Comparison of ENCODE assay signal across 1 cellular context in the genomic region with DNA sequence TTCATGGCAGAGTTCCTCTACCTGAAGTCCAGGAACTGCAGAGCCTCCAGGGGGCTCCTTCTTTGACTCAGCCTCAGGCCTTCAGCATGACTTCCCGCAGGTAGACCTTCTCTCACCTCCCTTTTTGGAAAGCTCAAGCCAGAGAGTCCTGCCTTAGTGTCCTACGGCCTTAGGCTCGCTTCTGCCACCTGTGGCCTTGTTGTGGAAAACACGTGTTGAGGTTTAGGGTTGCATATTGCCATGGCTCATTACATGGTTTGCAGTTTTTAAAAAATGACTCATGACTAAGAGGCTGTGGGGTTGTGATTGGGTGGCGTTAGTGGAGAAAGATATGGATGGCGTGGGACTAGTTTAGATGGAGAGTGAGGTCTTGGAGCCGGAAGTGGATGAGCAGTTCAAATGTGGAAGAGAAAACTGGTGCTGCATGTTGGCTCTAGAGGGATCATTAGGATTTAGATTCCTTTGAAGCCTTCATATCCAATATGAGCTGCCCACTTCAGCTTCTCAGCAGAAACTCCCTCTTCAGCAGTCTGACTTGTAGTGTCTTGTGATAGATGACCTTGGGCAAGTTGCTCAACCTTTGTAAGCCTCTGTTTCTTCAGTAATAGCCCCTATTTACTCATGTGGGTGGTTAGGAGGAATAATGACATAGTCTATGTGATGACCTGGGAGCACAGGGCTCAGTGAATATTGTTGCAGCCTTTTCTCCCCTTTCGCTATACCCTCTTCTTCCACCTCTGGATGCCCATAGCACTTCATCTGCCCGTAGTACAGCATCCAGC.
A peak's percentile ranks its signal among the peaks of the same experiment; 100 is the strongest.
TF ChIP-seq lines count a peak whose summit lies in the region.

No MANE protein-coding gene starts in this region.

TF ChIP-seq in HEK293, 187 proteins besides CTCF, POLR2A, EP300 and RAD21 (continued from another document):
- TF ChIP-seq, protein P1, sequence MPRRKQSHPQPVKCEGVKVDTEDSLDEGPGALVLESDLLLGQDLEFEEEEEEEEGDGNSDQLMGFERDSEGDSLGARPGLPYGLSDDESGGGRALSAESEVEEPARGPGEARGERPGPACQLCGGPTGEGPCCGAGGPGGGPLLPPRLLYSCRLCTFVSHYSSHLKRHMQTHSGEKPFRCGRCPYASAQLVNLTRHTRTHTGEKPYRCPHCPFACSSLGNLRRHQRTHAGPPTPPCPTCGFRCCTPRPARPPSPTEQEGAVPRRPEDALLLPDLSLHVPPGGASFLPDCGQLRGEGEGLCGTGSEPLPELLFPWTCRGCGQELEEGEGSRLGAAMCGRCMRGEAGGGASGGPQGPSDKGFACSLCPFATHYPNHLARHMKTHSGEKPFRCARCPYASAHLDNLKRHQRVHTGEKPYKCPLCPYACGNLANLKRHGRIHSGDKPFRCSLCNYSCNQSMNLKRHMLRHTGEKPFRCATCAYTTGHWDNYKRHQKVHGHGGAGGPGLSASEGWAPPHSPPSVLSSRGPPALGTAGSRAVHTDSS (tag by site-specific recombination; IDR thresholded peaks at IDR 0.05) = no peak
- TF ChIP-seq ZBTB7A (tag by site-specific recombination; IDR thresholded peaks at IDR 0.05; ENCODE audit: low read depth) = no peak
- TF ChIP-seq, protein P2, sequence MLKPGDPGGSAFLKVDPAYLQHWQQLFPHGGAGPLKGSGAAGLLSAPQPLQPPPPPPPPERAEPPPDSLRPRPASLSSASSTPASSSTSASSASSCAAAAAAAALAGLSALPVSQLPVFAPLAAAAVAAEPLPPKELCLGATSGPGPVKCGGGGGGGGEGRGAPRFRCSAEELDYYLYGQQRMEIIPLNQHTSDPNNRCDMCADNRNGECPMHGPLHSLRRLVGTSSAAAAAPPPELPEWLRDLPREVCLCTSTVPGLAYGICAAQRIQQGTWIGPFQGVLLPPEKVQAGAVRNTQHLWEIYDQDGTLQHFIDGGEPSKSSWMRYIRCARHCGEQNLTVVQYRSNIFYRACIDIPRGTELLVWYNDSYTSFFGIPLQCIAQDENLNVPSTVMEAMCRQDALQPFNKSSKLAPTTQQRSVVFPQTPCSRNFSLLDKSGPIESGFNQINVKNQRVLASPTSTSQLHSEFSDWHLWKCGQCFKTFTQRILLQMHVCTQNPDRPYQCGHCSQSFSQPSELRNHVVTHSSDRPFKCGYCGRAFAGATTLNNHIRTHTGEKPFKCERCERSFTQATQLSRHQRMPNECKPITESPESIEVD (tag by site-specific recombination; IDR thresholded peaks at IDR 0.05) = no peak
- TF ChIP-seq BCL11B (tag by site-specific recombination; IDR thresholded peaks at IDR 0.05; ENCODE audit: low read depth) = no peak
- TF ChIP-seq, protein P3, sequence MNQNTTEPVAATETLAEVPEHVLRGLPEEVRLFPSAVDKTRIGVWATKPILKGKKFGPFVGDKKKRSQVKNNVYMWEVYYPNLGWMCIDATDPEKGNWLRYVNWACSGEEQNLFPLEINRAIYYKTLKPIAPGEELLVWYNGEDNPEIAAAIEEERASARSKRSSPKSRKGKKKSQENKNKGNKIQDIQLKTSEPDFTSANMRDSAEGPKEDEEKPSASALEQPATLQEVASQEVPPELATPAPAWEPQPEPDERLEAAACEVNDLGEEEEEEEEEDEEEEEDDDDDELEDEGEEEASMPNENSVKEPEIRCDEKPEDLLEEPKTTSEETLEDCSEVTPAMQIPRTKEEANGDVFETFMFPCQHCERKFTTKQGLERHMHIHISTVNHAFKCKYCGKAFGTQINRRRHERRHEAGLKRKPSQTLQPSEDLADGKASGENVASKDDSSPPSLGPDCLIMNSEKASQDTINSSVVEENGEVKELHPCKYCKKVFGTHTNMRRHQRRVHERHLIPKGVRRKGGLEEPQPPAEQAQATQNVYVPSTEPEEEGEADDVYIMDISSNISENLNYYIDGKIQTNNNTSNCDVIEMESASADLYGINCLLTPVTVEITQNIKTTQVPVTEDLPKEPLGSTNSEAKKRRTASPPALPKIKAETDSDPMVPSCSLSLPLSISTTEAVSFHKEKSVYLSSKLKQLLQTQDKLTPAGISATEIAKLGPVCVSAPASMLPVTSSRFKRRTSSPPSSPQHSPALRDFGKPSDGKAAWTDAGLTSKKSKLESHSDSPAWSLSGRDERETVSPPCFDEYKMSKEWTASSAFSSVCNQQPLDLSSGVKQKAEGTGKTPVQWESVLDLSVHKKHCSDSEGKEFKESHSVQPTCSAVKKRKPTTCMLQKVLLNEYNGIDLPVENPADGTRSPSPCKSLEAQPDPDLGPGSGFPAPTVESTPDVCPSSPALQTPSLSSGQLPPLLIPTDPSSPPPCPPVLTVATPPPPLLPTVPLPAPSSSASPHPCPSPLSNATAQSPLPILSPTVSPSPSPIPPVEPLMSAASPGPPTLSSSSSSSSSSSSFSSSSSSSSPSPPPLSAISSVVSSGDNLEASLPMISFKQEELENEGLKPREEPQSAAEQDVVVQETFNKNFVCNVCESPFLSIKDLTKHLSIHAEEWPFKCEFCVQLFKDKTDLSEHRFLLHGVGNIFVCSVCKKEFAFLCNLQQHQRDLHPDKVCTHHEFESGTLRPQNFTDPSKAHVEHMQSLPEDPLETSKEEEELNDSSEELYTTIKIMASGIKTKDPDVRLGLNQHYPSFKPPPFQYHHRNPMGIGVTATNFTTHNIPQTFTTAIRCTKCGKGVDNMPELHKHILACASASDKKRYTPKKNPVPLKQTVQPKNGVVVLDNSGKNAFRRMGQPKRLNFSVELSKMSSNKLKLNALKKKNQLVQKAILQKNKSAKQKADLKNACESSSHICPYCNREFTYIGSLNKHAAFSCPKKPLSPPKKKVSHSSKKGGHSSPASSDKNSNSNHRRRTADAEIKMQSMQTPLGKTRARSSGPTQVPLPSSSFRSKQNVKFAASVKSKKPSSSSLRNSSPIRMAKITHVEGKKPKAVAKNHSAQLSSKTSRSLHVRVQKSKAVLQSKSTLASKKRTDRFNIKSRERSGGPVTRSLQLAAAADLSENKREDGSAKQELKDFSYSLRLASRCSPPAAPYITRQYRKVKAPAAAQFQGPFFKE (tag by site-specific recombination; IDR thresholded peaks at IDR 0.05; ENCODE audit: borderline replicate concordance) = no peak
- no peak for TF ChIP-seq EGR2 (tag by site-specific recombination; IDR thresholded peaks at IDR 0.05; ENCODE audit: low read depth)
- TF ChIP-seq, protein P4, sequence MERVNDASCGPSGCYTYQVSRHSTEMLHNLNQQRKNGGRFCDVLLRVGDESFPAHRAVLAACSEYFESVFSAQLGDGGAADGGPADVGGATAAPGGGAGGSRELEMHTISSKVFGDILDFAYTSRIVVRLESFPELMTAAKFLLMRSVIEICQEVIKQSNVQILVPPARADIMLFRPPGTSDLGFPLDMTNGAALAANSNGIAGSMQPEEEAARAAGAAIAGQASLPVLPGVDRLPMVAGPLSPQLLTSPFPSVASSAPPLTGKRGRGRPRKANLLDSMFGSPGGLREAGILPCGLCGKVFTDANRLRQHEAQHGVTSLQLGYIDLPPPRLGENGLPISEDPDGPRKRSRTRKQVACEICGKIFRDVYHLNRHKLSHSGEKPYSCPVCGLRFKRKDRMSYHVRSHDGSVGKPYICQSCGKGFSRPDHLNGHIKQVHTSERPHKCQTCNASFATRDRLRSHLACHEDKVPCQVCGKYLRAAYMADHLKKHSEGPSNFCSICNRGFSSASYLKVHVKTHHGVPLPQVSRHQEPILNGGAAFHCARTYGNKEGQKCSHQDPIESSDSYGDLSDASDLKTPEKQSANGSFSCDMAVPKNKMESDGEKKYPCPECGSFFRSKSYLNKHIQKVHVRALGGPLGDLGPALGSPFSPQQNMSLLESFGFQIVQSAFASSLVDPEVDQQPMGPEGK (tag by site-specific recombination; IDR thresholded peaks at IDR 0.05) = no peak
- TF ChIP-seq ZEB2 (tag by site-specific recombination; IDR thresholded peaks at IDR 0.05) = no peak
- TF ChIP-seq, protein P5, sequence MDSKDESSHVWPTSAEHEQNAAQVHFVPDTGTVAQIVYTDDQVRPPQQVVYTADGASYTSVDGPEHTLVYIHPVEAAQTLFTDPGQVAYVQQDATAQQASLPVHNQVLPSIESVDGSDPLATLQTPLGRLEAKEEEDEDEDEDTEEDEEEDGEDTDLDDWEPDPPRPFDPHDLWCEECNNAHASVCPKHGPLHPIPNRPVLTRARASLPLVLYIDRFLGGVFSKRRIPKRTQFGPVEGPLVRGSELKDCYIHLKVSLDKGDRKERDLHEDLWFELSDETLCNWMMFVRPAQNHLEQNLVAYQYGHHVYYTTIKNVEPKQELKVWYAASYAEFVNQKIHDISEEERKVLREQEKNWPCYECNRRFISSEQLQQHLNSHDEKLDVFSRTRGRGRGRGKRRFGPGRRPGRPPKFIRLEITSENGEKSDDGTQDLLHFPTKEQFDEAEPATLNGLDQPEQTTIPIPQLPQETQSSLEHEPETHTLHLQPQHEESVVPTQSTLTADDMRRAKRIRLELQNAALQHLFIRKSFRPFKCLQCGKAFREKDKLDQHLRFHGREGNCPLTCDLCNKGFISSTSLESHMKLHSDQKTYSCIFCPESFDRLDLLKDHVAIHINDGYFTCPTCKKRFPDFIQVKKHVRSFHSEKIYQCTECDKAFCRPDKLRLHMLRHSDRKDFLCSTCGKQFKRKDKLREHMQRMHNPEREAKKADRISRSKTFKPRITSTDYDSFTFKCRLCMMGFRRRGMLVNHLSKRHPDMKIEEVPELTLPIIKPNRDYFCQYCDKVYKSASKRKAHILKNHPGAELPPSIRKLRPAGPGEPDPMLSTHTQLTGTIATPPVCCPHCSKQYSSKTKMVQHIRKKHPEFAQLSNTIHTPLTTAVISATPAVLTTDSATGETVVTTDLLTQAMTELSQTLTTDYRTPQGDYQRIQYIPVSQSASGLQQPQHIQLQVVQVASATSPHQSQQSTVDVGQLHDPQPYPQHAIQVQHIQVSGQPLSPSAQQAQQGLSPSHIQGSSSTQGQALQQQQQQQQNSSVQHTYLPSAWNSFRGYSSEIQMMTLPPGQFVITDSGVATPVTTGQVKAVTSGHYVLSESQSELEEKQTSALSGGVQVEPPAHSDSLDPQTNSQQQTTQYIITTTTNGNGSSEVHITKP (tag by site-specific recombination; IDR thresholded peaks at IDR 0.05) = 0 out of 2 replicates have a peak, but pooled peaks have one; percentile 19
- TF ChIP-seq ZNF555 (tag by site-specific recombination; conservative IDR thresholded peaks at IDR 0.05) = no peak
- peak; percentile 28; the same call in 1 of the 2 replicates for TF ChIP-seq ZNF366 (tag by site-specific recombination; conservative IDR thresholded peaks at IDR 0.05)
- TF ChIP-seq ZNF544 (tag by site-specific recombination; IDR thresholded peaks at IDR 0.05) = no peak
- TF ChIP-seq RBAK (tag by site-specific recombination; IDR thresholded peaks at IDR 0.05) = no peak
- no peak for TF ChIP-seq ZNF626 (tag by site-specific recombination; IDR thresholded peaks at IDR 0.05)
- TF ChIP-seq, protein P6, sequence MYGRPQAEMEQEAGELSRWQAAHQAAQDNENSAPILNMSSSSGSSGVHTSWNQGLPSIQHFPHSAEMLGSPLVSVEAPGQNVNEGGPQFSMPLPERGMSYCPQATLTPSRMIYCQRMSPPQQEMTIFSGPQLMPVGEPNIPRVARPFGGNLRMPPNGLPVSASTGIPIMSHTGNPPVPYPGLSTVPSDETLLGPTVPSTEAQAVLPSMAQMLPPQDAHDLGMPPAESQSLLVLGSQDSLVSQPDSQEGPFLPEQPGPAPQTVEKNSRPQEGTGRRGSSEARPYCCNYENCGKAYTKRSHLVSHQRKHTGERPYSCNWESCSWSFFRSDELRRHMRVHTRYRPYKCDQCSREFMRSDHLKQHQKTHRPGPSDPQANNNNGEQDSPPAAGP (tag by site-specific recombination; IDR thresholded peaks at IDR 0.05) = no peak
- TF ChIP-seq ZNF48 (tag by site-specific recombination; IDR thresholded peaks at IDR 0.05) = no peak
- TF ChIP-seq GLI4 (tag by site-specific recombination; IDR thresholded peaks at IDR 0.05) = no peak
- 0 out of 2 replicates have a peak, but pooled peaks have one; percentile 29 for TF ChIP-seq ZBTB17 (tag by site-specific recombination; IDR thresholded peaks at IDR 0.05)
- 0 out of 2 replicates have a peak, but pooled peaks have one; percentile 26 for TF ChIP-seq ZFP69B (tag by site-specific recombination; IDR thresholded peaks at IDR 0.05)
